ENCODE assay signal across 14 cellular contexts in the genomic region with DNA sequence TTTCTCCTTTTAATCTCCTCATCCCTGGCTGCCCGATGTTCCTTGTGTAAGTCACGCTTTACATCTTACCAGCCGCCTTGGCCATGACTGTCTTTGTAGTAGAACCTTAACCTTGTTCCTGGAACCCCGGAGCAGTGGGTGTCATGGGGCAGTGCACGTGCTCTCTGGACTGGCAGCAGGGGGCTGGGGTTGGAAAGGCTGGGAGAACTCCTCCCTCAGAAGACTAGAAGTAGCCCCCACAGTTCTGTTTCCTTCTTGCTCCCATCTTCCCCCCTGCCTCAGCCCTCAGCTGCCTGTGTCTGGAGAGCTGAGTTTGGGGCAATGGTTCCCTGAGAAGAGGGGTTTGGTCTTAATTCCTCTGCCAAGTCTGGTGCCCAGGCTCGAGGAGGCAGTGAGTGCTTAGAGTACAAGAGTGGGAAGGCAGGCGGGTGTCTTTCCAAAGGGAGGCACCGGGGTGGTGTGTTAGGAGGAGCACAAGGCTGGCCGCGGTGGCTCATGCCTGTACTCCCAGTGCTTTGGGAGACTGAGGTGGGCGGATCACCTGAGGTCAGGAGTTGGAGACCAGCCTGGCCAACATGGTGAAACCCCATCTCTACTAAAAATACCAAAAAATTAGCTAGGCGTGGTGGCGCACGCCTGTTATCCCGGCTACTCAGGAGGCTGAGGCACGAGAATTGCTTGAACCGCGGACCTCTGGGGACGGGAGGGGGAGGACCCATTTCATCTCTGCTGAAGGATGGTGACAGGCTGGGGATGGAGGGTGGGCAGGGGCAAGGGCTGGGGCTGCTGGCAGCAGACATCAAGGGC.
"Had no signal": no experiment of that assay in that cellular context is flagged by ENCODE, and none has a peak within 500 bp of the region (broad histone marks: within the 10 kb centered on the region; RNA-seq: fewer than 3 reads in every experiment).

No MANE protein-coding gene starts in this region.

- H3K9me3 ChIP-seq: thyroid gland had no signal

- DNase-seq: activated B cell treated with CpG ODN at 0.5 μM for 24 hours; activated CD4-positive, alpha-beta T cell treated with anti-CD3 and anti-CD28 coated beads, Interleukin-2, amount 10 ng/mL, durations not matched to agents 24 days and 14 days; activated effector memory CD4-positive, alpha-beta T cell treated with Interleukin-2 at 50 U/mL for 16 hours; activated T-cell treated with anti-CD3 and anti-CD28 coated beads, Interleukin-2, amount 50 U/mL, for 1 hour; amniotic stem cell; brain microvascular endothelial cell; hypothalamus; kidney glomerular epithelial cell; midbrain; thyroid gland had no signal

- H3K4me1 Mint-ChIP-seq: activated B cell treated with CpG ODN at 0.5 μM for 24 hours had no signal

- H3K9me3 Mint-ChIP-seq: activated B cell treated with CpG ODN at 0.5 μM for 24 hours had no signal

- H3K27me3 Mint-ChIP-seq: activated B cell treated with CpG ODN at 0.5 μM for 24 hours; activated CD4-positive, alpha-beta T cell treated with anti-CD3 and anti-CD28 coated beads, Interleukin-2, amount 10 ng/mL, durations not matched to agents 24 days and 14 days had no signal

- H3K36me3 ChIP-seq: brain microvascular endothelial cell, thyroid gland had no signal

- ATAC-seq: activated naive CD4-positive, alpha-beta T cell treated with anti-CD3 and anti-CD28 coated beads, Interleukin-2, amount 50 U/mL, for 72 hours; esophagus mucosa; SK-N-SH treated with all-trans-retinoic acid at 6 μM for 48 hours had no signal

- H3K27me3 ChIP-seq: brain microvascular endothelial cell, thyroid gland had no signal

- H3K4me3 Mint-ChIP-seq: activated B cell treated with CpG ODN at 0.5 μM for 24 hours; activated CD4-positive, alpha-beta T cell treated with anti-CD3 and anti-CD28 coated beads, Interleukin-2, amount 10 ng/mL, durations not matched to agents 24 days and 14 days had no signal

- H3K27ac Mint-ChIP-seq: activated B cell treated with CpG ODN at 0.5 μM for 24 hours; activated CD4-positive, alpha-beta T cell treated with anti-CD3 and anti-CD28 coated beads, Interleukin-2, amount 10 ng/mL, durations not matched to agents 24 days and 14 days had no signal

- H3K27ac ChIP-seq: brain microvascular endothelial cell, thyroid gland had no signal

- H3K4me3 ChIP-seq: skin epidermis, thyroid gland had no signal
